Comparison of ENCODE assay signal across 16 cellular contexts in the genomic region with DNA sequence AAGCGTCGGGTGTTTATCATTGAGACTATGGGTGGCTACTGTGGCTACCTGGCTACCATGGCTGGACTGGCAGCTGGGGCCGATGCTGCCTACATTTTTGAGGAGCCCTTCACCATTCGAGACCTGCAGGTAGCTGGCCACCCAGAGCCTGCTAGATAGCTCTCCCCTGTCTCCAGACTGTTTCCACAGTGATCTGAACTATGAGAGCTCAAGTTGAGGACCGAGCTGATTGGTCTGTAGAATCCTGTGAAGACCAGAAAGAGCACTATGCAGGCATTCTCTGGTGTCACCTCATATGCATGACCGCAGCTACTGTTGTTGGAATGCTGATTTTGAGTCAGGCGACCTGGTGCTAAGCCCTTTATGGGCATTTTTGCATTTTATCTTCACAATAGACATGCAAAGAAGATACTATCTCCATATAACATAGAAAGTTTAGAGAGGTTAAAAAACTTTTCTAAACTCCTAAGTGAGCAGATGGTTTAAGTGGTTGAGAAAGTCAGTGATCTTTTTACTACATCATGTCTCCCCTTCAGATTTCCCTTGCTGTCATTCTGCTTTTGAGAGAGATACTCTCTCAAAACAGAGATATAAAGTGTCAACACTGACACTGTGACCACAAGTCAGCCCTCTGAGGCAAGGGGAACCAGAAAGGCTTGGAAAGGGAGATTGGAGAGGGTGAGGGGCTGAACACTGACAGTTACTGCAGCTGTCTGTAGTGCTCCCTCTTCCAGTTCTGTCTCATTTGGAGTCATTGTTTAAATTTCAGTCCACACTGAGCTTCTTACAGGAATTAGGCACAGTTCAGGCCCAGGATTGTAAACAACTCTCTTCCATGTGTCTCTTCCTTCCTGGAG. TPM values are rescaled to one million over a fixed set of nuclear protein-coding genes. Genes with fewer than 3 reads are reported as not detected.
DNase-seq lines count a peak whose midpoint lies in the region; ATAC-seq and TF ChIP-seq lines count a peak whose summit lies in the region.
"Had no signal": no experiment of that assay in that cellular context is flagged by ENCODE, and none has a peak within 500 bp of the region (broad histone marks: within the 10 kb centered on the region; RNA-seq: fewer than 3 reads in every experiment).

No MANE protein-coding gene starts in this region.

- H4K8ac ChIP-seq in H9 (replicated peaks; ENCODE audit: insufficient read length, low read depth, low read length) = no peak overlapping the region

- no peak overlapping the region for H3K9ac ChIP-seq in H9 (ENCODE audit: extremely low read depth, insufficient read length, low read length)

- H3K4me1 Mint-ChIP-seq in H9 (peaks cover 33 to 37% of the 10 kb centered on the region in 2 experiments), type B pancreatic cell (ENCODE audit: unreplicated experiment) (no peaks in the 10 kb centered on the region)

- H3K27ac Mint-ChIP-seq in H9 (peak overlapping the region; percentile 92 to 93 (median 92)), type B pancreatic cell (no peak overlapping the region)

- no peaks in the 10 kb centered on the region for H3K27me3 ChIP-seq in H9 (ENCODE audit: insufficient read depth, low read length)
- H3K27me3 ChIP-seq in iPS DF 6.9 (ENCODE audit: control insufficient read depth, insufficient read depth, low read length) = no peaks in the 10 kb centered on the region
- H3K27me3 ChIP-seq in psoas muscle (ENCODE audit: insufficient read depth in 3 of 3, low read length in 2 of 3) = no peaks in the 10 kb centered on the region
- no peaks in the 10 kb centered on the region for H3K27me3 ChIP-seq in breast epithelium
- H3K27me3 ChIP-seq: BE2C had no signal

- no peaks in the 10 kb centered on the region for H3K9me3 ChIP-seq in H9 (ENCODE audit: control insufficient read depth, low read depth, low read length)
- no peaks in the 10 kb centered on the region for H3K9me3 ChIP-seq in iPS DF 6.9 (ENCODE audit: control insufficient read depth, insufficient read depth, low read length)
- no peaks in the 10 kb centered on the region for H3K9me3 ChIP-seq in psoas muscle
- H3K9me3 ChIP-seq in breast epithelium = no peaks in the 10 kb centered on the region
- H3K9me3 ChIP-seq: BE2C had no signal

- TF ChIP-seq POLR2A in breast epithelium (IDR thresholded peaks at IDR 0.05) = no peak

- no peak overlapping the region for H2BK15ac ChIP-seq in H9 (ENCODE audit: low read depth, low read length)

- peak overlapping the region; percentile 18 for H2BK5ac ChIP-seq in H9 (ENCODE audit: insufficient read length, low read length)

- H2AFZ ChIP-seq in H9 (ENCODE audit: low read length) = no peak overlapping the region

- H4K91ac ChIP-seq in H9 (ENCODE audit: insufficient read length, low read depth, low read length) = no peak overlapping the region

- no peaks in the 10 kb centered on the region for H3K23me2 ChIP-seq in H9 (ENCODE audit: insufficient read length, low read depth, low read length, poor library complexity, severe bottlenecking)

- no peak overlapping the region for H3K23ac ChIP-seq in H9 (ENCODE audit: insufficient read length, low read depth, low read length)

- H2BK20ac ChIP-seq in H9 (ENCODE audit: low read depth, low read length, poor library complexity, severe bottlenecking) = no peak overlapping the region

- no peaks in the 10 kb centered on the region for H3K9me3 Mint-ChIP-seq in H9
- H3K9me3 Mint-ChIP-seq in type B pancreatic cell = no peaks in the 10 kb centered on the region
- H3K9me3 Mint-ChIP-seq: CD8-positive, alpha-beta memory T cell had no signal

- no CpG with 5 or more reads among the region's 7 CpGs for WGBS in H9 (ENCODE audit: extremely low coverage, insufficient read length, low lambda C conversion rate)
- WGBS in iPS DF 6.9 (ENCODE audit: insufficient coverage, insufficient read length) = no CpG with 5 or more reads among the region's 7 CpGs
- 66 to 82% (median 69%) methylated on average over 7 of the region's 7 CpGs for WGBS in psoas muscle, 3 donors

- H3K27me3 Mint-ChIP-seq in H9 (ENCODE audit: low read depth) (no peaks in the 10 kb centered on the region), type B pancreatic cell (no peaks in the 10 kb centered on the region)
- H3K27me3 Mint-ChIP-seq: CD8-positive, alpha-beta memory T cell had no signal

- no peaks in the 10 kb centered on the region for H4K20me1 ChIP-seq in H9 (ENCODE audit: control insufficient read depth, insufficient read depth, insufficient read length)

- no peaks in the 10 kb centered on the region for H3K79me1 ChIP-seq in H9 (ENCODE audit: insufficient read depth, low read depth, low read length, poor library complexity, severe bottlenecking)

- no peak overlapping the region for H4K5ac ChIP-seq in H9 (ENCODE audit: insufficient read length, low read depth, low read length)

- peak; percentile 69 for DNase-seq in H9
- DNase-seq in OCI-M1 (lab: John Stamatoyannopoulos, UW) = peak; percentile 19
- peak; percentile 68 for DNase-seq in iPS DF 6.9 (ENCODE audit: low read depth, low spot score)
- DNase-seq in psoas muscle = no peak
- DNase-seq in breast epithelium (ENCODE audit: low spot score in 2 of 2) = no peak
- no peak for DNase-seq in stimulated activated naive CD4-positive, alpha-beta T cell (lab: John Stamatoyannopoulos, UW)
- DNase-seq in type B pancreatic cell (ENCODE audit: extremely low spot score, unreplicated experiment) = no peak
- DNase-seq: BE2C; CD8-positive, alpha-beta memory T cell; GOT3; NCI-H1436; NCI-H2081; NCI-H524; RPMI8226 had no signal

- H3K36me3 Mint-ChIP-seq in H9 (ENCODE audit: insufficient read depth in 1 of 3, low read depth in 3 of 3) = peaks cover 65 to 84% (median 78%) of the 10 kb centered on the region in 3 experiments
- H3K36me3 Mint-ChIP-seq in type B pancreatic cell = peaks cover 36% of the 10 kb centered on the region

- no peak overlapping the region for H3T11ph ChIP-seq in H9 (ENCODE audit: low read length)

- H3K4me2 ChIP-seq in H9 (ENCODE audit: insufficient read depth, insufficient read length, low read length) = peak overlapping the region; percentile 50

- H2BK120ac ChIP-seq in H9 (ENCODE audit: low read depth, low read length, poor library complexity, severe bottlenecking) = no peak overlapping the region

- H2BK12ac ChIP-seq in H9 (ENCODE audit: insufficient read length, low read depth, low read length) = no peak overlapping the region

- H3K56ac ChIP-seq in H9 (ENCODE audit: insufficient read length, low read depth, low read length) = no peak overlapping the region

- peaks cover 12% of the 10 kb centered on the region; the same call in 1 of the 2 replicates for H3K36me3 ChIP-seq in iPS DF 6.9 (ENCODE audit: control insufficient read depth, insufficient read depth, low read length)
- peaks cover 27 to 100% of the 10 kb centered on the region in 2 donors for H3K36me3 ChIP-seq in psoas muscle (ENCODE audit: insufficient read depth in 1 of 2, low read depth in 1 of 2)
- no peaks in the 10 kb centered on the region for H3K36me3 ChIP-seq in breast epithelium

- no peak overlapping the region for H2AK5ac ChIP-seq in H9 (ENCODE audit: insufficient read length, low read length)

- no peak overlapping the region for H3K18ac ChIP-seq in H9 (ENCODE audit: insufficient read length, low read depth, low read length)

- H3K4me3 ChIP-seq in iPS DF 6.9 (ENCODE audit: low read length) = no peak overlapping the region
- H3K4me3 ChIP-seq in psoas muscle = no peak overlapping the region
- H3K4me3 ChIP-seq in breast epithelium = no peak overlapping the region
- H3K4me3 ChIP-seq: K562 had no signal

- no peaks in the 10 kb centered on the region for H3K79me2 ChIP-seq in H9 (ENCODE audit: insufficient read depth, low read length)

- H3K4me1 ChIP-seq in H9 (ENCODE audit: insufficient read depth, low read length) = peaks cover 10% of the 10 kb centered on the region
- H3K4me1 ChIP-seq in iPS DF 6.9 (ENCODE audit: control insufficient read depth, insufficient read depth, low read length) = peaks cover 4% of the 10 kb centered on the region
- H3K4me1 ChIP-seq in psoas muscle = peaks cover 4% of the 10 kb centered on the region
- H3K4me1 ChIP-seq in breast epithelium = no peaks in the 10 kb centered on the region
- H3K4me1 ChIP-seq: BE2C had no signal

- no peak for TF ChIP-seq CTCF in H9 (conservative IDR thresholded peaks at IDR 0.05)
- TF ChIP-seq CTCF in psoas muscle (IDR thresholded peaks at IDR 0.05) = no peak
- TF ChIP-seq CTCF in breast epithelium (IDR thresholded peaks at IDR 0.05) = no peak
- no peak for TF ChIP-seq CTCF in type B pancreatic cell (conservative IDR thresholded peaks at IDR 0.05)

- no peak overlapping the region for H3K14ac ChIP-seq in H9 (ENCODE audit: insufficient read depth, low read length)

- intact Hi-C loops in psoas muscle (cut with DNase I) = no loop called here
- intact Hi-C loops in breast epithelium (cut with DNase I; ENCODE audit: low total_unique reads) = no loop called here

- peak overlapping the region; percentile 83 for H3K27ac ChIP-seq in H9 (ENCODE audit: insufficient read length, low read depth, low read length)
- peak overlapping the region; percentile 93 for H3K27ac ChIP-seq in iPS DF 6.9 (ENCODE audit: low read length)
- H3K27ac ChIP-seq in psoas muscle = peak overlapping the region; percentile 97
- no peak overlapping the region for H3K27ac ChIP-seq in breast epithelium

- peak in 1 of 4 donors; percentile 7 for ATAC-seq in psoas muscle
- ATAC-seq: K562 had no signal

- no peak overlapping the region for H3K4ac ChIP-seq in H9 (ENCODE audit: low read depth, low read length)

- H3K4me3 Mint-ChIP-seq in H9 = peak overlapping the region; percentile 8 to 39; a peak in 3 of 5 replicates
- no peak overlapping the region for H3K4me3 Mint-ChIP-seq in type B pancreatic cell
- H3K4me3 Mint-ChIP-seq: CD8-positive, alpha-beta memory T cell had no signal

RNA-seq across cellular contexts. Expression of a gene that starts 14.3 kb away (rescaled TPM):
- 8.9 and 10.9 TPM in 2 replicates for total RNA-seq in H9 (2021)
- 100 to 1,000 TPM; 158 to 477 (median 228) TPM for total RNA-seq in psoas muscle
- polyA plus RNA-seq in psoas muscle = 100 to 1,000 TPM in 2 of 3 donors, 10 to 100 TPM in 1; 49.3 to 206 (median 155) TPM
- total RNA-seq in breast epithelium = 10 to 100 TPM; 20.6 to 37.2 (median 30.6) TPM
- 27.0 and 29.5 TPM in 2 replicates for total RNA-seq in type B pancreatic cell (ENCODE audit: low replicate concordance)

RNA-seq across cellular contexts. Expression of a gene that starts 23.9 kb away (rescaled TPM):
- total RNA-seq in H9 (2021) (92.4 and 105 TPM in 2 replicates), psoas muscle (1,000 to 10,000 TPM in 1 of 4 donors, 100 to 1,000 TPM in 3; 618 to 1,283 (median 817) TPM), breast epithelium (10 to 100 TPM; 19.0 to 40.0 (median 31.8) TPM), type B pancreatic cell (ENCODE audit: low replicate concordance) (99.0 and 119 TPM in 2 replicates)
- polyA plus RNA-seq in psoas muscle = 100 to 1,000 TPM in 2 of 3 donors, 10 to 100 TPM in 1; 65.1 to 529 (median 344) TPM

RNA-seq across cellular contexts. Expression of a gene that starts 37.2 kb away (rescaled TPM):
- 28.8 and 30.1 TPM in 2 replicates for total RNA-seq in H9 (2021)
- 10 to 100 TPM in 1 of 4 donors, 1 to 10 TPM in 3; 6.3 to 10.2 (median 8.0) TPM for total RNA-seq in psoas muscle
- 1 to 10 TPM; 3.2 to 6.2 (median 3.3) TPM for polyA plus RNA-seq in psoas muscle
- 10 to 100 TPM; 14.4 to 36.1 (median 30.2) TPM for total RNA-seq in breast epithelium
- total RNA-seq in type B pancreatic cell (ENCODE audit: low replicate concordance) = 25.0 and 32.0 TPM in 2 replicates

RNA-seq across cellular contexts. Expression of a gene that starts 40.4 kb away (rescaled TPM):
- total RNA-seq in H9 (2021) (0.11 and 0.13 TPM in 2 replicates), psoas muscle (under 1 TPM; 0.47 to 0.84 (median 0.63) TPM), breast epithelium (1 to 10 TPM in 1 of 3 donors, under 1 TPM in 2; 0.44 to 2.0 (median 0.48) TPM), type B pancreatic cell (ENCODE audit: low replicate concordance) (0.98 and 2.4 TPM in 2 replicates)
- under 1 TPM; 0.16 to 0.49 (median 0.45) TPM for polyA plus RNA-seq in psoas muscle
- total RNA-seq: OCI-LY7 had no signal
- polyA plus RNA-seq: K562 had no signal

Comparison
In these comparisons a context has a peak if more than half of its experiments do, and no peak if none do; other contexts are left out.
1. DNase-seq: peak in H9 (single experiment), OCI-M1 (single experiment) and iPS DF 6.9 (single experiment); none in psoas muscle (0 of 2), breast epithelium (0 of 2), stimulated activated naive CD4-positive, alpha-beta T cell (0 of 6) and type B pancreatic cell (single experiment).
2. H3K27ac ChIP-seq: peak in H9 (single experiment), iPS DF 6.9 (single experiment) and psoas muscle (single experiment); none in breast epithelium (0 of 2).